Comparison of ENCODE assay signal across 8 cellular contexts in the genomic region with DNA sequence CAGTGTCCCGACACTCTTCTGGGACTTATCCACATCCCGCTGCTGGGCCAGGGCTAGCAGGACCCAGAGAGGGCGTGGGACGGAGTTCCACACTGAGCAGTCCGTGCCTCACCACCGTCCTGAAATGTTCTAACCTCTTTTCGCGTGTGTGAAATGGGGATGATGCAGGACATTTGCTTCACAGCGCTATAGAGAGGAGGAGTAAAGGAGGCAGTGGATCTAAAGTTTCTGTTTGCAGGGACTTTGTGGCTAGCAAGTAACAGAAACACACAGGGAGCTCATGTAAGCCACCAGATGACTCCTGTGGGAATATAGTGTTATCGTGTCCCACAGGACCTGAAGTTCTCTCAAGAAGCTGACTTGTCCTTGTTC. TPM values are rescaled to one million over a fixed set of nuclear protein-coding genes. Genes with fewer than 3 reads are reported as not detected.
DNase-seq lines count a peak whose midpoint lies in the region; ATAC-seq and TF ChIP-seq lines count a peak whose summit lies in the region.

No MANE protein-coding gene starts in this region.

- peak overlapping the region; percentile 95 for H3K27ac Mint-ChIP-seq in T-helper 2 cell treated with Interferon-gamma antibody and Interleukin-4, amounts not matched to agents 5 μg/mL and 100 μg/mL, for 36 hours
- peak overlapping the region; percentile 87 for H3K27ac Mint-ChIP-seq in osteocyte (ENCODE audit: unreplicated experiment)

- CTCF ChIA-PET in GM10248 (lab: Yijun Ruan, JAX), result interaction anchor here (0.5 to 3.7 kb wide), 5 partner anchors 9 to 157 kb away, joined by 3 to 20 read pairs (median 11); no protein-coding TSS in a partner anchor

- peak; percentile 11 for DNase-seq in NCI-H2171 treated with DMSO at 0.1 percent for 48 hours (lab: John Stamatoyannopoulos, UW)
- DNase-seq in NCI-H2171 (lab: John Stamatoyannopoulos, UW), result no peak
- DNase-seq in T-helper 2 cell treated with Interferon-gamma antibody and Interleukin-4, amounts not matched to agents 5 μg/mL and 100 μg/mL, for 36 hours (ENCODE audit: low spot score), result no peak
- peak; percentile 16 for DNase-seq in fibroblast of villous mesenchyme (ENCODE audit: low read depth)
- no peak for DNase-seq in osteocyte (ENCODE audit: extremely low spot score, unreplicated experiment)
- no peak for DNase-seq in NCI-H2107 treated with DMSO at 0.1 percent for 48 hours (lab: John Stamatoyannopoulos, UW; ENCODE audit: unreplicated experiment)
- no peak for DNase-seq in GM10248 (ENCODE audit: extremely low spot score)

- peaks cover 10% of the 10 kb centered on the region for H3K36me3 Mint-ChIP-seq in T-helper 2 cell treated with Interferon-gamma antibody and Interleukin-4, amounts not matched to agents 5 μg/mL and 100 μg/mL, for 36 hours (ENCODE audit: low read depth)
- peaks cover 2% of the 10 kb centered on the region for H3K36me3 Mint-ChIP-seq in osteocyte (ENCODE audit: unreplicated experiment)

- H3K9me3 Mint-ChIP-seq in T-helper 2 cell treated with Interferon-gamma antibody and Interleukin-4, amounts not matched to agents 5 μg/mL and 100 μg/mL, for 36 hours, result no peaks in the 10 kb centered on the region
- H3K9me3 Mint-ChIP-seq in osteocyte (ENCODE audit: unreplicated experiment), result no peaks in the 10 kb centered on the region

- no peak for ATAC-seq in GM18519 (IDR thresholded peaks at IDR 0.05; ENCODE audit: low FRiP score, unreplicated experiment)

- H3K4me1 Mint-ChIP-seq in T-helper 2 cell treated with Interferon-gamma antibody and Interleukin-4, amounts not matched to agents 5 μg/mL and 100 μg/mL, for 36 hours (ENCODE audit: low read depth), result peaks cover 12% of the 10 kb centered on the region
- peaks cover 16% of the 10 kb centered on the region for H3K4me1 Mint-ChIP-seq in osteocyte (ENCODE audit: unreplicated experiment)

- no peaks in the 10 kb centered on the region for H3K27me3 Mint-ChIP-seq in T-helper 2 cell treated with Interferon-gamma antibody and Interleukin-4, amounts not matched to agents 5 μg/mL and 100 μg/mL, for 36 hours (ENCODE audit: low read depth)
- H3K27me3 Mint-ChIP-seq in osteocyte (ENCODE audit: unreplicated experiment), result no peaks in the 10 kb centered on the region

- no peak for TF ChIP-seq CTCF in fibroblast of villous mesenchyme (IDR thresholded peaks at IDR 0.05; ENCODE audit: insufficient read depth, low read depth, low read length)
- TF ChIP-seq CTCF in osteocyte (IDR thresholded peaks at IDR 0.05), result no peak
- TF ChIP-seq CTCF in GM10248 (IDR thresholded peaks at IDR 0.05; ENCODE audit: control extremely low read depth, extremely low read depth, low read depth, missing control alignments), result no peak

- POLR2A ChIA-PET in GM10248 (lab: Yijun Ruan, JAX), result interaction anchor here (0.6 kb wide), 1 partner anchor 646 kb away, joined by 3 read pairs; no protein-coding TSS in a partner anchor

- H3K4me3 ChIP-seq in fibroblast of villous mesenchyme (ENCODE audit: low read depth, low read length), result peak overlapping the region; percentile 98

- H3K4me3 Mint-ChIP-seq in T-helper 2 cell treated with Interferon-gamma antibody and Interleukin-4, amounts not matched to agents 5 μg/mL and 100 μg/mL, for 36 hours, result peak overlapping the region; percentile 90
- peak overlapping the region; percentile 85 for H3K4me3 Mint-ChIP-seq in osteocyte (ENCODE audit: unreplicated experiment)

RNA-seq across cellular contexts. Expression of gene ITPA, which starts 0.6 kb away (rescaled TPM):
- total RNA-seq in fibroblast of villous mesenchyme (29.8 and 40.3 TPM in 2 replicates), osteocyte (57.5 and 58.4 TPM in 2 replicates)

RNA-seq across cellular contexts. Expression of gene DDRGK1, which starts 5.5 kb away (rescaled TPM):
- total RNA-seq in fibroblast of villous mesenchyme (19.0 and 21.6 TPM in 2 replicates), osteocyte (79.6 and 84.2 TPM in 2 replicates)

RNA-seq across cellular contexts. Expression of gene SLC4A11, which starts 29.1 kb away (rescaled TPM):
- 1.6 and 1.7 TPM in 2 replicates for total RNA-seq in fibroblast of villous mesenchyme
- total RNA-seq in osteocyte, result 2.4 and 3.2 TPM in 2 replicates

RNA-seq across cellular contexts. Expression of gene LZTS3, which starts 36.6 kb away (rescaled TPM):
- total RNA-seq in fibroblast of villous mesenchyme (10.3 and 13.8 TPM in 2 replicates), osteocyte (6.6 and 6.9 TPM in 2 replicates)

RNA-seq across cellular contexts. Expression of gene FASTKD5, which starts 50.3 kb away (rescaled TPM):
- total RNA-seq in fibroblast of villous mesenchyme (10.3 and 19.0 TPM in 2 replicates), osteocyte (13.5 and 14.0 TPM in 2 replicates)

Comparison
In these comparisons a context has a peak if more than half of its experiments do, and no peak if none do; other contexts are left out.
1. DNase-seq: peak in NCI-H2171 treated with DMSO at 0.1 percent for 48 hours (single experiment) and fibroblast of villous mesenchyme (single experiment); none in NCI-H2171 (single experiment), T-helper 2 cell treated with Interferon-gamma antibody and Interleukin-4, amounts not matched to agents 5 μg/mL and 100 μg/mL, for 36 hours (single experiment), osteocyte (single experiment), NCI-H2107 treated with DMSO at 0.1 percent for 48 hours (single experiment) and GM10248 (single experiment).